8 cellular contexts compared by ENCODE assay signal in the genomic region with DNA sequence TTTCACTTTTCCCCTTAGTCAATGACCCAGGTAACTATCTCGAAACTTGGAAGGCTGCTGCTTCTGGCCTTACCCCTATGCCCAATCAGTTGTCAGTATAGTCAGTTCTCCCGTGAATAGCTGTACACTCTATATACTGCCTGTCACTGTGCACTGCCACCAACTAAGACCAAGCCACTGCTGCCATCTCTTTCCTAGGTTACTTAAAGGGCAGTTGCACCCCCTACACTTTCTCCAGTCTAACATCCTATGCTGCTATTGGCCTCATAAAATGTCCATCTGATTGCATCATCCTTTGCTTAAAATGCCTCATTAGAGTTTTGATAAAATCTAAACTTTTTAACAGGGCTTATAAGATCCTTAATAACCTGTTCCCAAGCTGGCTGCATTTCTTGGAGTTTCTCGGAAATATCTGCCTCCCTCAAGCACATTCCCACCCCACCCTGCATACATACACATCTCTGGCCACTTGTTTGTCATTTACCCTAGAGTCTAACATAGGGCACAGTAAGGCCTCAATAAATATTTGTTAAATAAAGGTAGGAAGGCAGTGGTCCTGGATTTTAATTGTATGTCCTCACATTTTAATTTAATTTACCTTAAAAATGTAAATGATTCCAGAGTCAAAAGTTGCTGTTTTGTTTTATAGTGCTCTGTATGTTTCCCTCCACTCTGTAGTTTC. TPM values are rescaled to one million over a fixed set of nuclear protein-coding genes. Genes with fewer than 3 reads are reported as not detected.
A peak's percentile ranks its signal among the peaks of the same experiment; 100 is the strongest.
DNase-seq lines count a peak whose midpoint lies in the region; ATAC-seq, FAIRE-seq and TF ChIP-seq lines count a peak whose summit lies in the region.

No MANE protein-coding gene starts in this region.

- no peak for TF ChIP-seq POLR2A in GM12878 (IDR thresholded peaks at IDR 0.05; ENCODE audit: low read depth, low read length)

- H3K4me1 Mint-ChIP-seq in stimulated activated naive CD8-positive, alpha-beta T cell treated with anti-CD3 and anti-CD28 coated beads, Interleukin-15, Interleukin-2, amounts not matched to agents 100 ng/mL and 50 ng/mL, for 24 hours (ENCODE audit: low read depth), result peaks cover 98% of the 10 kb centered on the region

- 0 out of 4 replicates have a peak, but pooled peaks cover 0 to 2% of the 10 kb centered on the region in 2 experiments for H3K36me3 ChIP-seq in GM12878 (ENCODE audit: control insufficient read depth in 2 of 2, insufficient read depth in 2 of 2, low read length in 1 of 2)
- H3K36me3 ChIP-seq in HAP-1 (replicated peaks), result no peaks in the 10 kb centered on the region

- H3K9ac ChIP-seq in GM12878 (ENCODE audit: control insufficient read depth, insufficient read depth, low read length), result no peak overlapping the region

- no peak for TF ChIP-seq EP300 in GM12878 (IDR thresholded peaks at IDR 0.05; ENCODE audit: borderline replicate concordance in 1 of 2, control insufficient read depth in 1 of 2, low read depth in 2 of 2, low read length in 2 of 2)

- in situ Hi-C loops in GM12878 (cut with MboI) (loop anchor here (5.0 kb wide), 1 partner anchor 74 kb away; no protein-coding TSS in a partner anchor), HAP-1 (cut with MboI; ENCODE audit: low sequenced_read_pairs) (no loop called here)

- no peaks in the 10 kb centered on the region for H3K27me3 Mint-ChIP-seq in stimulated activated naive CD8-positive, alpha-beta T cell treated with anti-CD3 and anti-CD28 coated beads, Interleukin-15, Interleukin-2, amounts not matched to agents 100 ng/mL and 50 ng/mL, for 24 hours

- TF ChIP-seq RAD21 in GM12878 (IDR thresholded peaks at IDR 0.05; ENCODE audit: insufficient read depth, low read depth, low read length), result no peak

- 41% methylated on average over 3 of the region's 3 CpGs for WGBS in GM12878 (ENCODE audit: insufficient coverage, insufficient replicate concordance, low lambda C conversion rate, missing lambda C conversion rate)

- H3K36me3 Mint-ChIP-seq in stimulated activated naive CD8-positive, alpha-beta T cell treated with anti-CD3 and anti-CD28 coated beads, Interleukin-15, Interleukin-2, amounts not matched to agents 100 ng/mL and 50 ng/mL, for 24 hours (ENCODE audit: low read depth), result peaks cover 20% of the 10 kb centered on the region

- peak overlapping the region; percentile 87 for H3K27ac ChIP-seq in GM12878 (ENCODE audit: control insufficient read depth, insufficient read depth)

- H3K4me1 ChIP-seq in GM12878 (ENCODE audit: control insufficient read depth, insufficient read depth, low read length), result peaks cover 52% of the 10 kb centered on the region
- H3K4me1 ChIP-seq in HAP-1, result peaks cover 10% of the 10 kb centered on the region

- no TSS peak for BruUV-seq in GM12878 (replicated peaks; lab: Mats Ljungman, UMichigan)

- no peak overlapping the region for H2AFZ ChIP-seq in GM12878 (ENCODE audit: control insufficient read depth, low read depth, low read length)

- no peak for FAIRE-seq in GM12878 (lab: Jason Lieb, UNC)

- RAD21 ChIA-PET in GM12878 (lab: Charles Lee; ENCODE audit: unreplicated experiment), result interaction anchor here (0.7 to 4.0 kb wide), 22 partner anchors 11 to 249 kb away, joined by 3 to 46 read pairs (median 4); no protein-coding TSS in a partner anchor

- no peaks in the 10 kb centered on the region for H3K9me3 Mint-ChIP-seq in stimulated activated naive CD8-positive, alpha-beta T cell treated with anti-CD3 and anti-CD28 coated beads, Interleukin-15, Interleukin-2, amounts not matched to agents 100 ng/mL and 50 ng/mL, for 24 hours

- intact Hi-C loops in GM12878 (cut with micrococcal nuclease; ENCODE audit: unreplicated experiment), result no loop called here

- H3K27ac Mint-ChIP-seq in stimulated activated naive CD8-positive, alpha-beta T cell treated with anti-CD3 and anti-CD28 coated beads, Interleukin-15, Interleukin-2, amounts not matched to agents 100 ng/mL and 50 ng/mL, for 24 hours, result peak overlapping the region; percentile 91

- peak overlapping the region; percentile 39 for H3K4me2 ChIP-seq in GM12878 (ENCODE audit: control insufficient read depth, insufficient read depth)

- H3K4me3 ChIP-seq in GM12878, result peak overlapping the region; percentile 26; the same call in 1 of the 2 replicates
- no peak overlapping the region for H3K4me3 ChIP-seq in HAP-1

- H3K79me2 ChIP-seq in GM12878 (ENCODE audit: control insufficient read depth, insufficient read depth, low read length), result peaks cover 85% of the 10 kb centered on the region

- no peak for TF ChIP-seq CTCF in GM12878 (IDR thresholded peaks at IDR 0.05 in 2 of 3, conservative IDR thresholded peaks at IDR 0.05 in 1 of 3; ENCODE audit: control insufficient read depth in 2 of 3, extremely low read depth in 1 of 3, insufficient read depth in 1 of 3, low read depth in 3 of 3, low read length in 3 of 3)

- DNase-seq in activated CD4-positive, CD25-positive, alpha-beta regulatory T cell treated with anti-CD3 and anti-CD28 coated beads, Interleukin-2, amount 50 U/mL, for 72 hours, result no peak
- DNase-seq in GM12878 (ENCODE audit: low read depth, low spot score), result no peak
- DNase-seq in HAP-1 (ENCODE audit: low spot score in 2 of 2), result no peak
- no peak for DNase-seq in middle frontal gyrus (ENCODE audit: extremely low spot score, low spot score)
- no peak for DNase-seq in central memory CD4-positive, alpha-beta T cell

- peak; percentile 57 to 75 for ATAC-seq in activated CD4-positive, CD25-positive, alpha-beta regulatory T cell treated with anti-CD3 and anti-CD28 coated beads, Interleukin-2, amount 50 U/mL, for 24 hours
- ATAC-seq in HG03558 (IDR thresholded peaks at IDR 0.05; ENCODE audit: extremely low read depth, unreplicated experiment) (peak; percentile 43), GM12878 (peak; percentile 64)

- no peaks in the 10 kb centered on the region for H3K9me3 ChIP-seq in GM12878 (replicated peaks; ENCODE audit: control insufficient read depth, insufficient read depth, low read length)
- no peaks in the 10 kb centered on the region for H3K9me3 ChIP-seq in HAP-1

- H3K4me3 Mint-ChIP-seq in stimulated activated naive CD8-positive, alpha-beta T cell treated with anti-CD3 and anti-CD28 coated beads, Interleukin-15, Interleukin-2, amounts not matched to agents 100 ng/mL and 50 ng/mL, for 24 hours, result no peak overlapping the region

- CTCF ChIA-PET in GM12878 (lab: Yijun Ruan, JAX), result interaction anchor here (1.0 to 2.2 kb wide), 15 partner anchors 9 to 335 kb away, joined by 3 to 12 read pairs (median 4); partner anchors contain the start of gene DTWD2

- H4K20me1 ChIP-seq in GM12878 (ENCODE audit: control insufficient read depth, insufficient read depth), result no peaks in the 10 kb centered on the region

- H3K27me3 ChIP-seq in GM12878 (replicated peaks in 1 of 2; ENCODE audit: control insufficient read depth in 2 of 2, insufficient read depth in 2 of 2, low read length in 1 of 2) (no peaks in the 10 kb centered on the region), HAP-1 (ENCODE audit: low read depth) (no peaks in the 10 kb centered on the region)

- POLR2A ChIA-PET in GM12878 (lab: Charles Lee), result interaction anchor here (0.5 to 2.5 kb wide), 15 partner anchors 8 to 90 kb away, joined by 3 to 27 read pairs (median 4); no protein-coding TSS in a partner anchor

- SMC1A ChIA-PET in GM12878 (lab: Charles Lee; ENCODE audit: uncharacterized antibody, unreplicated experiment), result interaction anchor here (0.7 to 4.2 kb wide), 24 partner anchors 8 to 291 kb away, joined by 3 to 41 read pairs (median 4); partner anchors contain the start of gene TNFAIP8

TF ChIP-seq in GM12878, 131 proteins besides CTCF, POLR2A, EP300 and RAD21 (continues in another document):
- TF ChIP-seq, protein P1, sequence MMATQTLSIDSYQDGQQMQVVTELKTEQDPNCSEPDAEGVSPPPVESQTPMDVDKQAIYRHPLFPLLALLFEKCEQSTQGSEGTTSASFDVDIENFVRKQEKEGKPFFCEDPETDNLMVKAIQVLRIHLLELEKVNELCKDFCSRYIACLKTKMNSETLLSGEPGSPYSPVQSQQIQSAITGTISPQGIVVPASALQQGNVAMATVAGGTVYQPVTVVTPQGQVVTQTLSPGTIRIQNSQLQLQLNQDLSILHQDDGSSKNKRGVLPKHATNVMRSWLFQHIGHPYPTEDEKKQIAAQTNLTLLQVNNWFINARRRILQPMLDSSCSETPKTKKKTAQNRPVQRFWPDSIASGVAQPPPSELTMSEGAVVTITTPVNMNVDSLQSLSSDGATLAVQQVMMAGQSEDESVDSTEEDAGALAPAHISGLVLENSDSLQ (IDR thresholded peaks at IDR 0.05), result peak; percentile 90
- TF ChIP-seq, protein P2, sequence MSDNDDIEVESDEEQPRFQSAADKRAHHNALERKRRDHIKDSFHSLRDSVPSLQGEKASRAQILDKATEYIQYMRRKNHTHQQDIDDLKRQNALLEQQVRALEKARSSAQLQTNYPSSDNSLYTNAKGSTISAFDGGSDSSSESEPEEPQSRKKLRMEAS (IDR thresholded peaks at IDR 0.05; ENCODE audit: low read depth, low read length), result no peak
- TF ChIP-seq PBX3 (IDR thresholded peaks at IDR 0.05; ENCODE audit: insufficient replicate concordance, low read depth, low read length), result peak; percentile 65
- 0 out of 2 replicates have a peak, but pooled peaks have one; percentile 15 for TF ChIP-seq ATF7 (IDR thresholded peaks at IDR 0.05; ENCODE audit: low read depth)

RNA-seq across cellular contexts. Expression of gene TNFAIP8, which starts 32.7 kb away (rescaled TPM):
- total RNA-seq in GM12878 (2013; cell fraction: nucleolus; rRNA removed), result 75.1 and 80.9 TPM in 2 replicates
- total RNA-seq in GM12878 (2014; rRNA removed) (140 and 157 TPM in 2 replicates), GM12878 (2014; rRNA removed; fragmentation: Illumina TruSeq; extraction: Trizol) (178 and 183 TPM in 2 replicates), GM12878 (2021) (116 and 124 TPM in 2 replicates)
- polyA plus RNA-seq in GM12878 (2011; ENCODE audit: low read depth), result 51.5 TPM
- polyA plus RNA-seq in GM12878 (2011; rRNA removed) (169 and 264 TPM in 2 replicates), GM12878 (2014; fragmentation: Illumina TruSeq; extraction: Trizol) (180 and 219 TPM in 2 replicates), GM12878 (2014; fragmentation: Nextera tagmentation; extraction: Ambion mirVana) (100 to 1,000 TPM; 217 to 324 TPM), GM12878 (2014; rRNA removed) (108 and 144 TPM in 2 replicates), GM12878 (2016; fragmentation: Nextera tagmentation; extraction: Ambion mirVana) (100 to 1,000 TPM; 177 to 181 TPM)
- 66.2 and 70.2 TPM in 2 replicates for polyA plus RNA-seq in GM12878 (2011; cell fraction: cytosol; rRNA removed)
- polyA plus RNA-seq in GM12878 (2011; cell fraction: nucleus; rRNA removed), result 51.6 and 57.2 TPM in 2 replicates
- 82.6 and 119 TPM in 2 replicates for polyA plus RNA-seq in GM12878 (2012)
- 69.6 and 132 TPM in 2 replicates for polyA minus RNA-seq in GM12878 (2011; rRNA and poly(A)+ RNA removed)
- polyA minus RNA-seq in GM12878 (2011; cell fraction: cytosol; rRNA and poly(A)+ RNA removed), result 56.4 and 60.0 TPM in 2 replicates
- 30.6 and 45.0 TPM in 2 replicates for polyA minus RNA-seq in GM12878 (2011; cell fraction: nucleus; rRNA and poly(A)+ RNA removed)
